ENCODE assay signal across 12 cellular contexts in genomic region chr3:111238896-111239295, GRCh38.
A peak's percentile ranks its signal among the peaks of the same experiment; 100 is the strongest.
DNase-seq lines count a peak whose midpoint lies in the region; ATAC-seq, FAIRE-seq and TF ChIP-seq lines count a peak whose summit lies in the region.
"Had no signal": no experiment of that assay in that cellular context is flagged by ENCODE, and none has a peak within 500 bp of the region (broad histone marks: within the 10 kb centered on the region; RNA-seq: fewer than 3 reads in every experiment).

No MANE protein-coding gene starts in this region.

- no peak for TF ChIP-seq CTCF in HepG2 (CRISPR knock-in tag; IDR thresholded peaks at IDR 0.05)

- H3K4me3 ChIP-seq in mesenchymal stem cell (ENCODE audit: insufficient read depth in 1 of 2, low read depth in 1 of 2, low read length in 2 of 2) (no peak overlapping the region), HepG2 (replicated peaks in 1 of 3; ENCODE audit: insufficient read depth in 1 of 3, low read depth in 2 of 3, low read length in 3 of 3) (no peak overlapping the region)
- H3K4me3 ChIP-seq: thoracic aorta had no signal

- no peaks in the 10 kb centered on the region for H3K27me3 Mint-ChIP-seq in activated naive CD8-positive, alpha-beta T cell treated with anti-CD3 and anti-CD28 coated beads, Interleukin-2, amount 10 ng/mL, durations not matched to agents 7 days and 5 days

- DNase-seq in activated naive CD8-positive, alpha-beta T cell treated with anti-CD3 and anti-CD28 coated beads, Interleukin-2, amount 10 ng/mL, durations not matched to agents 7 days and 5 days, result no peak
- DNase-seq in mesenchymal stem cell, result no peak
- no peak for DNase-seq in germinal center (ENCODE audit: low spot score)
- no peak for DNase-seq in HepG2 (ENCODE audit: low spot score)
- DNase-seq in kidney glomerular epithelial cell (lab: John Stamatoyannopoulos, UW), result no peak
- DNase-seq: NCI-H526; stimulated activated CD4-positive, alpha-beta T cell treated with anti-CD3 and anti-CD28 coated beads, Interleukin-15, amount 100 ng/mL, for 24 hours; T1000 had no signal

- H2BK5ac ChIP-seq in mesenchymal stem cell (ENCODE audit: low read depth, low read length, poor library complexity, severe bottlenecking), result no peak overlapping the region

- no peaks in the 10 kb centered on the region for H3K79me2 ChIP-seq in HepG2 (ENCODE audit: insufficient read depth, low read length)

- H4K20me1 ChIP-seq in HepG2 (ENCODE audit: insufficient read depth, low read length), result no peaks in the 10 kb centered on the region

- no peak overlapping the region for H2BK120ac ChIP-seq in mesenchymal stem cell (ENCODE audit: low read depth, low read length)

- TF ChIP-seq EP300 in HepG2 (IDR thresholded peaks at IDR 0.05; ENCODE audit: low read depth in 2 of 2, low read length in 2 of 2) (no peak), HepG2 (CRISPR knock-in tag; IDR thresholded peaks at IDR 0.05; ENCODE audit: borderline replicate concordance) (no peak)

- H3K27me3 ChIP-seq in mesenchymal stem cell (ENCODE audit: control insufficient read depth in 1 of 2, insufficient read depth in 1 of 2, low read length in 2 of 2), result no peaks in the 10 kb centered on the region
- H3K27me3 ChIP-seq in HepG2 (ENCODE audit: control insufficient read depth in 1 of 2, insufficient read depth in 2 of 2, low read length in 2 of 2), result no peaks in the 10 kb centered on the region

- peak; percentile 99 for ATAC-seq in GM18519 (IDR thresholded peaks at IDR 0.05; ENCODE audit: low FRiP score, unreplicated experiment)
- peak; percentile 98 for ATAC-seq in GM21367 (IDR thresholded peaks at IDR 0.05; ENCODE audit: unreplicated experiment)
- peak; percentile 100 for ATAC-seq in HG03097 (IDR thresholded peaks at IDR 0.05; ENCODE audit: low FRiP score, unreplicated experiment)
- peak; percentile 98 for ATAC-seq in activated naive CD8-positive, alpha-beta T cell treated with anti-CD3 and anti-CD28 coated beads, Interleukin-2, amount 10 ng/mL, durations not matched to agents 7 days and 5 days (ENCODE audit: low read depth)
- ATAC-seq in HepG2, result no peak

- peaks cover 37% of the 10 kb centered on the region for H3K4me1 Mint-ChIP-seq in activated naive CD8-positive, alpha-beta T cell treated with anti-CD3 and anti-CD28 coated beads, Interleukin-2, amount 10 ng/mL, durations not matched to agents 7 days and 5 days

- H2BK12ac ChIP-seq in mesenchymal stem cell (ENCODE audit: low read length in 2 of 2), result no peak overlapping the region

- intact Hi-C loops in HepG2 (cut with micrococcal nuclease; ENCODE audit: unreplicated experiment), result no loop called here

- H4K91ac ChIP-seq in mesenchymal stem cell (ENCODE audit: low read length), result no peak overlapping the region

- H4K8ac ChIP-seq in mesenchymal stem cell (ENCODE audit: low read length), result no peak overlapping the region

- BruUV-seq in HepG2 (replicated peaks; lab: Mats Ljungman, UMichigan), result no TSS peak

- peak overlapping the region; percentile 90 for H3K27ac Mint-ChIP-seq in activated naive CD8-positive, alpha-beta T cell treated with anti-CD3 and anti-CD28 coated beads, Interleukin-2, amount 10 ng/mL, durations not matched to agents 7 days and 5 days

- H3K36me3 Mint-ChIP-seq in activated naive CD8-positive, alpha-beta T cell treated with anti-CD3 and anti-CD28 coated beads, Interleukin-2, amount 10 ng/mL, durations not matched to agents 7 days and 5 days, result peaks cover 50% of the 10 kb centered on the region

- H2AFZ ChIP-seq in mesenchymal stem cell (ENCODE audit: low read depth, low read length) (no peak overlapping the region), HepG2 (ENCODE audit: low read length) (no peak overlapping the region)

- H3K4me1 ChIP-seq in mesenchymal stem cell (ENCODE audit: control insufficient read depth, insufficient read depth, low read depth, low read length) (no peaks in the 10 kb centered on the region), HepG2 (ENCODE audit: insufficient read depth, low read length) (no peaks in the 10 kb centered on the region)

- no peak overlapping the region for H3K18ac ChIP-seq in mesenchymal stem cell (ENCODE audit: low read depth in 1 of 2, low read length in 2 of 2)

- H3K9me3 Mint-ChIP-seq in activated naive CD8-positive, alpha-beta T cell treated with anti-CD3 and anti-CD28 coated beads, Interleukin-2, amount 10 ng/mL, durations not matched to agents 7 days and 5 days, result peaks cover 17% of the 10 kb centered on the region

- no peak for TF ChIP-seq RAD21 in HepG2 (CRISPR knock-in tag; IDR thresholded peaks at IDR 0.05)

- H3K4ac ChIP-seq in mesenchymal stem cell (ENCODE audit: low read depth in 1 of 2, low read length in 2 of 2), result no peak overlapping the region

- H3K9me3 ChIP-seq in mesenchymal stem cell (ENCODE audit: control insufficient read depth, low read length), result peaks cover 7% of the 10 kb centered on the region
- no peaks in the 10 kb centered on the region for H3K9me3 ChIP-seq in HepG2 (ENCODE audit: low read length)
- H3K9me3 ChIP-seq: thoracic aorta had no signal

- in situ Hi-C loops in HepG2 (cut with HindIII; ENCODE audit: extremely low pct_ligation_motif_present, low pct_unique_long_range_greater_than_20kb), result no loop called here

- CTCF ChIA-PET in HepG2 (lab: Yijun Ruan, JAX; ENCODE audit: low intra/inter-chr PET ratio, low total read pairs), result no interaction called here

- H3K79me1 ChIP-seq in mesenchymal stem cell (replicated peaks; ENCODE audit: low read length, poor library complexity, severe bottlenecking), result no peaks in the 10 kb centered on the region

- POLR2A ChIA-PET in activated naive CD8-positive, alpha-beta T cell treated with anti-CD3 and anti-CD28 coated beads, Interleukin-2, amount 10 ng/mL, durations not matched to agents 7 days and 5 days (lab: Charles Lee), result no interaction called here
- POLR2A ChIA-PET in HepG2 (lab: Yijun Ruan, JAX), result no interaction called here

- H2BK15ac ChIP-seq in mesenchymal stem cell (ENCODE audit: low read depth, poor library complexity, severe bottlenecking), result no peak overlapping the region

- no peak for FAIRE-seq in HepG2 (lab: Jason Lieb, UNC)

- peak overlapping the region; percentile 50 for H3K4me3 Mint-ChIP-seq in activated naive CD8-positive, alpha-beta T cell treated with anti-CD3 and anti-CD28 coated beads, Interleukin-2, amount 10 ng/mL, durations not matched to agents 7 days and 5 days

- H3K14ac ChIP-seq in mesenchymal stem cell (ENCODE audit: low read length in 2 of 2), result no peak overlapping the region

- no peak overlapping the region for H3K27ac ChIP-seq in mesenchymal stem cell (ENCODE audit: low read length, poor library complexity, severe bottlenecking)
- H3K27ac ChIP-seq in HepG2 (ENCODE audit: extremely low read length, insufficient read depth, low read length), result no peak overlapping the region
- H3K27ac ChIP-seq: thoracic aorta had no signal

- no peak overlapping the region for H2AK5ac ChIP-seq in mesenchymal stem cell (ENCODE audit: low read length, severe bottlenecking)

- no peak overlapping the region for H3K23ac ChIP-seq in mesenchymal stem cell (ENCODE audit: low read length in 2 of 2)

- H3K36me3 ChIP-seq in mesenchymal stem cell (ENCODE audit: control insufficient read depth in 1 of 2, insufficient read depth in 2 of 2, low read depth in 1 of 2, low read length in 2 of 2) (peaks cover 0 to 4% of the 10 kb centered on the region in 2 experiments), HepG2 (replicated peaks in 1 of 2; ENCODE audit: control insufficient read depth in 1 of 2, insufficient read depth in 2 of 2, low read length in 2 of 2) (no peaks in the 10 kb centered on the region)
- H3K36me3 ChIP-seq: thoracic aorta had no signal

- no peak for TF ChIP-seq POLR2A in HepG2 (IDR thresholded peaks at IDR 0.05; ENCODE audit: insufficient read depth in 1 of 2, low read depth in 2 of 2, low read length in 2 of 2)

- H3K4me2 ChIP-seq in mesenchymal stem cell (ENCODE audit: low read length, poor library complexity, severe bottlenecking), result no peak overlapping the region
- no peak overlapping the region for H3K4me2 ChIP-seq in HepG2 (ENCODE audit: low read depth, low read length)

- no CpG with 5 or more reads among the region's 1 CpG for WGBS in mesenchymal stem cell
- WGBS in HepG2 (ENCODE audit: low lambda C conversion rate), result 3% methylated on average over 1 of the region's 1 CpG

- no peak overlapping the region for H3K9ac ChIP-seq in mesenchymal stem cell (ENCODE audit: low read length)
- no peak overlapping the region for H3K9ac ChIP-seq in HepG2 (ENCODE audit: insufficient read depth, low read depth, low read length)

TF ChIP-seq in HepG2, 621 proteins besides CTCF, POLR2A, EP300 and RAD21 (continues in another document):
- TF ChIP-seq ZNF552 (CRISPR knock-in tag; IDR thresholded peaks at IDR 0.05; ENCODE audit: borderline replicate concordance), result no peak
- no peak for TF ChIP-seq GABPB1 (CRISPR knock-in tag; IDR thresholded peaks at IDR 0.05)
- TF ChIP-seq SP140L (CRISPR knock-in tag; IDR thresholded peaks at IDR 0.05; ENCODE audit: borderline replicate concordance), result no peak
- TF ChIP-seq GPN1 (CRISPR knock-in tag; IDR thresholded peaks at IDR 0.05; ENCODE audit: borderline replicate concordance), result no peak
- TF ChIP-seq NR2F6 (IDR thresholded peaks at IDR 0.05), result no peak
- TF ChIP-seq NR2F6 (CRISPR knock-in tag; IDR thresholded peaks at IDR 0.05), result no peak
- TF ChIP-seq GATAD2A (CRISPR knock-in tag; IDR thresholded peaks at IDR 0.05), result no peak
- TF ChIP-seq XBP1 (CRISPR knock-in tag; IDR thresholded peaks at IDR 0.05), result no peak
- no peak for TF ChIP-seq PRDM4 (CRISPR knock-in tag; IDR thresholded peaks at IDR 0.05; ENCODE audit: borderline replicate concordance)
- no peak for TF ChIP-seq ZBTB20 (CRISPR knock-in tag; IDR thresholded peaks at IDR 0.05; ENCODE audit: borderline replicate concordance, low read depth)
- TF ChIP-seq ADNP (CRISPR knock-in tag; IDR thresholded peaks at IDR 0.05), result no peak
- TF ChIP-seq KAT2B (IDR thresholded peaks at IDR 0.05; ENCODE audit: borderline replicate concordance, low read depth, low read length), result no peak
